In genomic region chr20:1184638-1185315, GRCh38 we compare ENCODE assay signal across 1 cellular context.
TF ChIP-seq lines count a peak whose summit lies in the region.

TSS of gene TMEM74B (minus strand) at chr20:1184981. CDS start at chr20:1183801, 1,180 bp downstream.

TF ChIP-seq in HepG2, 621 proteins besides CTCF, POLR2A, EP300 and RAD21 (continued from another document and continues in another):
- TF ChIP-seq ARNT2 (CRISPR knock-in tag; IDR thresholded peaks at IDR 0.05; ENCODE audit: low read depth): peak; percentile 76; the same call in 1 of the 2 replicates
- peak; percentile 85 for TF ChIP-seq NFAT5 (CRISPR knock-in tag; IDR thresholded peaks at IDR 0.05)
- TF ChIP-seq ZNF550 (CRISPR knock-in tag; IDR thresholded peaks at IDR 0.05; ENCODE audit: borderline replicate concordance): no peak
- TF ChIP-seq MYC (CRISPR knock-in tag; IDR thresholded peaks at IDR 0.05; ENCODE audit: borderline replicate concordance): peak; percentile 47; the same call in 1 of the 2 replicates
- no peak for TF ChIP-seq ZNF333 (CRISPR knock-in tag; IDR thresholded peaks at IDR 0.05; ENCODE audit: borderline replicate concordance)
- TF ChIP-seq ZBTB49 (CRISPR knock-in tag; IDR thresholded peaks at IDR 0.05; ENCODE audit: borderline replicate concordance): no peak
- TF ChIP-seq TAF1 (CRISPR knock-in tag; IDR thresholded peaks at IDR 0.05): no peak
- TF ChIP-seq ZNF558 (CRISPR knock-in tag; IDR thresholded peaks at IDR 0.05; ENCODE audit: borderline replicate concordance): peak; percentile 44; the same call in 1 of the 2 replicates
- TF ChIP-seq TP53 (CRISPR knock-in tag; conservative IDR thresholded peaks at IDR 0.05): 0 out of 2 replicates have a peak, but pooled peaks have one; percentile 41
- TF ChIP-seq LCORL (IDR thresholded peaks at IDR 0.05): no peak
- TF ChIP-seq LCORL (CRISPR knock-in tag; IDR thresholded peaks at IDR 0.05): 0 out of 2 replicates have a peak, but pooled peaks have one; percentile 32
- no peak for TF ChIP-seq HOMEZ (CRISPR knock-in tag; IDR thresholded peaks at IDR 0.05; ENCODE audit: low read depth)
- no peak for TF ChIP-seq ELF4 (CRISPR knock-in tag; IDR thresholded peaks at IDR 0.05; ENCODE audit: borderline replicate concordance)
- TF ChIP-seq, protein P1, sequence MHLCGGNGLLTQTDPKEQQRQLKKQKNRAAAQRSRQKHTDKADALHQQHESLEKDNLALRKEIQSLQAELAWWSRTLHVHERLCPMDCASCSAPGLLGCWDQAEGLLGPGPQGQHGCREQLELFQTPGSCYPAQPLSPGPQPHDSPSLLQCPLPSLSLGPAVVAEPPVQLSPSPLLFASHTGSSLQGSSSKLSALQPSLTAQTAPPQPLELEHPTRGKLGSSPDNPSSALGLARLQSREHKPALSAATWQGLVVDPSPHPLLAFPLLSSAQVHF (CRISPR knock-in tag; IDR thresholded peaks at IDR 0.05): no peak
- no peak for TF ChIP-seq HDAC2 (CRISPR knock-in tag; IDR thresholded peaks at IDR 0.05)
- TF ChIP-seq NFIB (CRISPR knock-in tag; IDR thresholded peaks at IDR 0.05; ENCODE audit: borderline replicate concordance): no peak
- no peak for TF ChIP-seq SPEN (CRISPR knock-in tag; IDR thresholded peaks at IDR 0.05; ENCODE audit: low read depth)
- peak; percentile 14; the same call in 1 of the 2 replicates for TF ChIP-seq SMAD9 (CRISPR knock-in tag; IDR thresholded peaks at IDR 0.05)
- TF ChIP-seq, protein P2, sequence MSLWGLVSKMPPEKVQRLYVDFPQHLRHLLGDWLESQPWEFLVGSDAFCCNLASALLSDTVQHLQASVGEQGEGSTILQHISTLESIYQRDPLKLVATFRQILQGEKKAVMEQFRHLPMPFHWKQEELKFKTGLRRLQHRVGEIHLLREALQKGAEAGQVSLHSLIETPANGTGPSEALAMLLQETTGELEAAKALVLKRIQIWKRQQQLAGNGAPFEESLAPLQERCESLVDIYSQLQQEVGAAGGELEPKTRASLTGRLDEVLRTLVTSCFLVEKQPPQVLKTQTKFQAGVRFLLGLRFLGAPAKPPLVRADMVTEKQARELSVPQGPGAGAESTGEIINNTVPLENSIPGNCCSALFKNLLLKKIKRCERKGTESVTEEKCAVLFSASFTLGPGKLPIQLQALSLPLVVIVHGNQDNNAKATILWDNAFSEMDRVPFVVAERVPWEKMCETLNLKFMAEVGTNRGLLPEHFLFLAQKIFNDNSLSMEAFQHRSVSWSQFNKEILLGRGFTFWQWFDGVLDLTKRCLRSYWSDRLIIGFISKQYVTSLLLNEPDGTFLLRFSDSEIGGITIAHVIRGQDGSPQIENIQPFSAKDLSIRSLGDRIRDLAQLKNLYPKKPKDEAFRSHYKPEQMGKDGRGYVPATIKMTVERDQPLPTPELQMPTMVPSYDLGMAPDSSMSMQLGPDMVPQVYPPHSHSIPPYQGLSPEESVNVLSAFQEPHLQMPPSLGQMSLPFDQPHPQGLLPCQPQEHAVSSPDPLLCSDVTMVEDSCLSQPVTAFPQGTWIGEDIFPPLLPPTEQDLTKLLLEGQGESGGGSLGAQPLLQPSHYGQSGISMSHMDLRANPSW (CRISPR knock-in tag; IDR thresholded peaks at IDR 0.05; ENCODE audit: borderline replicate concordance): no peak
- TF ChIP-seq PPARG (CRISPR knock-in tag; conservative IDR thresholded peaks at IDR 0.05): no peak
- TF ChIP-seq CEBPG (CRISPR knock-in tag; IDR thresholded peaks at IDR 0.05): no peak
- TF ChIP-seq ZSCAN22 (CRISPR knock-in tag; IDR thresholded peaks at IDR 0.05): no peak
- 0 out of 2 replicates have a peak, but pooled peaks have one; percentile 27 for TF ChIP-seq PAXIP1 (CRISPR knock-in tag; conservative IDR thresholded peaks at IDR 0.05)
- TF ChIP-seq ZNF337 (CRISPR knock-in tag; IDR thresholded peaks at IDR 0.05; ENCODE audit: borderline replicate concordance, low read depth): peak; percentile 31; the same call in 1 of the 2 replicates
- TF ChIP-seq ZNF317 (CRISPR knock-in tag; IDR thresholded peaks at IDR 0.05): no peak
- TF ChIP-seq TMF1 (CRISPR knock-in tag; IDR thresholded peaks at IDR 0.05; ENCODE audit: low read depth): no peak
- TF ChIP-seq ZFY (CRISPR knock-in tag; IDR thresholded peaks at IDR 0.05): peak; percentile 85
- TF ChIP-seq ZBTB7A (CRISPR knock-in tag; IDR thresholded peaks at IDR 0.05): peak; percentile 88
- 0 out of 2 replicates have a peak, but pooled peaks have one; percentile 38 for TF ChIP-seq ZC3H13 (CRISPR knock-in tag; IDR thresholded peaks at IDR 0.05)
- no peak for TF ChIP-seq HMGXB3 (CRISPR knock-in tag; IDR thresholded peaks at IDR 0.05; ENCODE audit: borderline replicate concordance)
- TF ChIP-seq, protein P3, sequence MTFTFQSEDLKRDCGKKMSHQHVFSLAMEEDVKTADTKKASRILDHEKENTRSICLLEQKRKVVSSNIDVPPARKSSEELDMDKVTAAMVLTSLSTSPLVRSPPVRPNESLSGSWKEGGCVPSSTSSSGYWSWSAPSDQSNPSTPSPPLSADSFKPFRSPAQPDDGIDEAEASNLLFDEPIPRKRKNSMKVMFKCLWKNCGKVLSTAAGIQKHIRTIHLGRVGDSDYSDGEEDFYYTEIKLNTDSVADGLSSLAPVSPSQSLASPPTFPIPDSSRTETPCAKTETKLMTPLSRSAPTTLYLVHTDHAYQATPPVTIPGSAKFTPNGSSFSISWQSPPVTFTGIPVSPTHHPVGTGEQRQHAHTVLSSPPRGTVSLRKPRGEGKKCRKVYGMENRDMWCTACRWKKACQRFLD (CRISPR knock-in tag; IDR thresholded peaks at IDR 0.05; ENCODE audit: borderline replicate concordance): 0 out of 2 replicates have a peak, but pooled peaks have one; percentile 86
- TF ChIP-seq, protein P4, sequence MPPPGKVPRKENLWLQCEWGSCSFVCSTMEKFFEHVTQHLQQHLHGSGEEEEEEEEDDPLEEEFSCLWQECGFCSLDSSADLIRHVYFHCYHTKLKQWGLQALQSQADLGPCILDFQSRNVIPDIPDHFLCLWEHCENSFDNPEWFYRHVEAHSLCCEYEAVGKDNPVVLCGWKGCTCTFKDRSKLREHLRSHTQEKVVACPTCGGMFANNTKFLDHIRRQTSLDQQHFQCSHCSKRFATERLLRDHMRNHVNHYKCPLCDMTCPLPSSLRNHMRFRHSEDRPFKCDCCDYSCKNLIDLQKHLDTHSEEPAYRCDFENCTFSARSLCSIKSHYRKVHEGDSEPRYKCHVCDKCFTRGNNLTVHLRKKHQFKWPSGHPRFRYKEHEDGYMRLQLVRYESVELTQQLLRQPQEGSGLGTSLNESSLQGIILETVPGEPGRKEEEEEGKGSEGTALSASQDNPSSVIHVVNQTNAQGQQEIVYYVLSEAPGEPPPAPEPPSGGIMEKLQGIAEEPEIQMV (CRISPR knock-in tag; IDR thresholded peaks at IDR 0.05; ENCODE audit: low read depth): 0 out of 2 replicates have a peak, but pooled peaks have one; percentile 38
